Comparison of ENCODE assay signal across 8 cellular contexts in the genomic region with DNA sequence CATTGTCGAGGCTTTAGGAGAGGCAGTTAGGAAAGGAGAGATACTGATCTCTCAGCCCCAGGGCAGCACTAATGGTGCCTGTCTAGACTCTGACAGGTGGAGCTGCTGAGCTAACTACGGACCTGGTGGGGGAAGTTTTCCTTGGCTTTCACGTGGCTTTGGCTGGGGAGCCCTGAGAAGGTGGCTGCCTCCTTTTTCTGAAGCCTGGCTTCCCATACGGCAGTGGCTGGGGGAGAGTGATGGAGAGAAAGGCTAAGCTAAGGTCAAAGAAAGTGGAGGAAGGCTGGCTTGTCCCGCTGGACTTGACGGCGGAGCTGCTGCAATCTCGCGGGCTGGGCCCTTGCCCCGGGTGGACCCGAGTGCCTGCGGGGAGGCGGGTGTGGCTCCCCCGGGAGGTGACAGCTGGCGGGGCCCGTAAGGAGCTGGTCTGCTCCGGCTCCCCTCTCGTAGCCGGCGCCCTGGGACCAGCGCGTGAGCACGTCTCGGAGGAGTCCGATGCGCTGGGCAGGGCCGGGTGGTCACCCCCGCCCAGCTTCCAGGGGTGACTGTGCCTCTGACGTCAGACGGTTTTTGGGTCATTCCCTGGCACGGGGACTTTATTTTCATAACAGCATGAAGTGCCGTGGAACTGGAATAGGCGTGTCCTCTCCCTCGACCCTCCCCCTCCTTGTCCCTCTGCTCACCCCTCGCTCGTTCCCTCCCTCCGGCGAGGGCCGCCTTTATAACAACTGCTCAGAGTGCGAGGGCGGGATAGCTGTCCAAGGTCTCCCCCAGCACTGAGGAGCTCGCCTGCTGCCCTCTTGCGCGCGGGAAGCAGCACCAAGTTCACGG. TPM values are rescaled to one million over a fixed set of nuclear protein-coding genes. Genes with fewer than 3 reads are reported as not detected.
DNase-seq lines count a peak whose midpoint lies in the region; ATAC-seq and TF ChIP-seq lines count a peak whose summit lies in the region.

A gene with protein sequence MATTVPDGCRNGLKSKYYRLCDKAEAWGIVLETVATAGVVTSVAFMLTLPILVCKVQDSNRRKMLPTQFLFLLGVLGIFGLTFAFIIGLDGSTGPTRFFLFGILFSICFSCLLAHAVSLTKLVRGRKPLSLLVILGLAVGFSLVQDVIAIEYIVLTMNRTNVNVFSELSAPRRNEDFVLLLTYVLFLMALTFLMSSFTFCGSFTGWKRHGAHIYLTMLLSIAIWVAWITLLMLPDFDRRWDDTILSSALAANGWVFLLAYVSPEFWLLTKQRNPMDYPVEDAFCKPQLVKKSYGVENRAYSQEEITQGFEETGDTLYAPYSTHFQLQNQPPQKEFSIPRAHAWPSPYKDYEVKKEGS (plus strand): TSS at position 748 of the 831 bp plus-strand sequence. CDS start 16,688 bp downstream, outside the sequence.

- H3K27ac Mint-ChIP-seq in brain, result peak within 1 kb of the TSS in 4 of 5 experiments; percentile 67 to 78 (median 75)

- no peaks in the 10 kb centered on the region for H3K36me3 Mint-ChIP-seq in brain

- TF ChIP-seq CTCF in brain (conservative IDR thresholded peaks at IDR 0.05), result no peak

- peak; percentile 84 for DNase-seq in DMS 273 (lab: John Stamatoyannopoulos, UW; ENCODE audit: unreplicated experiment)
- peak; percentile 88 for DNase-seq in SK-N-DZ (ENCODE audit: low spot score)
- peak in 27 of 51 donors; percentile 4 to 70 (median 18) for DNase-seq in hypothalamus (lab: John Stamatoyannopoulos, UW)
- peak; percentile 90 for DNase-seq in renal cortical epithelial cell (ENCODE audit: low read depth)
- no peak for DNase-seq in cerebellum (ENCODE audit: low spot score)

- peak within 1 kb of the TSS; percentile 83 to 90 (median 87) for H3K4me3 Mint-ChIP-seq in brain

- peaks cover 0 to 3% (median 0%) of the 10 kb centered on the region in 5 experiments for H3K9me3 Mint-ChIP-seq in brain

- peaks cover 22% of the 10 kb centered on the region for H3K27me3 Mint-ChIP-seq in brain

- peaks cover 27% of the 10 kb centered on the region for H3K4me1 Mint-ChIP-seq in brain

- ATAC-seq in HG03432 (IDR thresholded peaks at IDR 0.05; ENCODE audit: unreplicated experiment) (peak; percentile 68), GM18520 (IDR thresholded peaks at IDR 0.05; ENCODE audit: unreplicated experiment) (no peak)

RNA-seq across cellular contexts. Expression of the gene that starts here (rescaled TPM):
- 1.1 and 1.8 TPM in 2 replicates for polyA plus RNA-seq in SK-N-DZ (2014; cell fraction: cytosol; rRNA removed)
- 0.35 and 2.0 TPM in 2 replicates for polyA plus RNA-seq in SK-N-DZ (2014; cell fraction: nucleus; rRNA removed)
- 0.24 TPM for polyA plus RNA-seq in brain (ENCODE audit: insufficient read depth, low read depth, low replicate concordance)
- total RNA-seq in renal cortical epithelial cell (55.9 and 101 TPM in 2 replicates), cerebellum (0.36 TPM)

Comparison
In these comparisons a context has a peak if more than half of its experiments do, and no peak if none do; other contexts are left out.
1. RNA of the gene that starts here (total RNA-seq): 55.9 to 101 TPM in renal cortical epithelial cell; 0.36 TPM in cerebellum (single experiment); every median in the first group is over 10 times any median in the second.